ENCODE assay signal across 8 cellular contexts in the genomic region with DNA sequence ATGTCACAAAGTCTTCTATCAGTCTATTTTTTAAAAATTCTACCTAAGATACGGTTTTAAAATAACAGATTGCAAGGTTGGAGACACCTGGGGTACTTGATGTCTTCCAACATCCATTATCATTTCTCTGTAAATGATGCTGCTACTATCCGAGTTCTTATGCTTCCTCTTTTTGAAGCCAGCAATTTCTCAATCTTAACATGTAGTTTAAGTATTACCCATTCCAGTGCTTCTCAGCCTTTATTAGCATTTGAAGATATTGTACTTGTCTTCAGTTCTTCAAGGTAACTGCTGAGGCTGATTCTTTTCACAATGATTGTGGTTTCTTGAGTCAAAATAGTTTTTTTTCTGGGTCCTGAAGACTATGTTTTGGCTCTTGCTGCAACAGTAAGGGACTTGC.
DNase-seq lines count a peak whose midpoint lies in the region; ATAC-seq and TF ChIP-seq lines count a peak whose summit lies in the region.

No MANE protein-coding gene starts in this region.

- intact Hi-C loops in activated CD4-positive, alpha-beta T cell treated with anti-CD3 and anti-CD28 coated beads for 36 hours (cut with DNase I, micrococcal nuclease), result loop anchor here (2.0 to 5.0 kb wide), 6 partner anchors 43 to 481 kb away; a partner anchor contains a TSS
- intact Hi-C loops in colonic mucosa (cut with DNase I), result no loop called here
- intact Hi-C loops in transverse colon (cut with DNase I; ENCODE audit: low total_unique reads), result no loop called here

- no peak overlapping the region for H3K9ac ChIP-seq in colonic mucosa (ENCODE audit: low read depth in 2 of 2, low read length in 2 of 2)
- H3K9ac ChIP-seq in smooth muscle cell (ENCODE audit: low read depth), result no peak overlapping the region

- H3K27ac Mint-ChIP-seq in activated CD4-positive, alpha-beta T cell treated with anti-CD3 and anti-CD28 coated beads for 36 hours, result peak overlapping the region; percentile 48

- no peaks in the 10 kb centered on the region for H4K20me1 ChIP-seq in smooth muscle cell (ENCODE audit: low read depth)

- no peak for ATAC-seq in activated CD4-positive, alpha-beta T cell treated with anti-CD3 and anti-CD28 coated beads for 36 hours
- ATAC-seq in HG02588 (IDR thresholded peaks at IDR 0.05; ENCODE audit: unreplicated experiment), result no peak

- H3K4me1 Mint-ChIP-seq in activated CD4-positive, alpha-beta T cell treated with anti-CD3 and anti-CD28 coated beads for 36 hours, result peaks cover 14% of the 10 kb centered on the region

- H3K27ac ChIP-seq in colonic mucosa (no peak overlapping the region), smooth muscle cell (ENCODE audit: low read depth) (no peak overlapping the region), transverse colon (no peak overlapping the region)

- H3K4me3 Mint-ChIP-seq in activated CD4-positive, alpha-beta T cell treated with anti-CD3 and anti-CD28 coated beads for 36 hours, result peak overlapping the region; percentile 75

- no peak for TF ChIP-seq CTCF in LNCaP clone FGC (IDR thresholded peaks at IDR 0.05; ENCODE audit: control insufficient read depth, extremely low read depth, insufficient read depth)
- no peak for TF ChIP-seq CTCF in colonic mucosa (IDR thresholded peaks at IDR 0.05)
- no peak for TF ChIP-seq CTCF in smooth muscle cell (IDR thresholded peaks at IDR 0.05; ENCODE audit: borderline replicate concordance, insufficient read depth, poor library complexity, severe bottlenecking)
- no peak for TF ChIP-seq CTCF in transverse colon (IDR thresholded peaks at IDR 0.05)

- H3K4me1 ChIP-seq in colonic mucosa (no peaks in the 10 kb centered on the region), smooth muscle cell (ENCODE audit: low read depth) (no peaks in the 10 kb centered on the region), transverse colon (peaks cover 0 to 7% (median 3%) of the 10 kb centered on the region in 4 donors)

- no peaks in the 10 kb centered on the region for H3K36me3 ChIP-seq in colonic mucosa
- no peaks in the 10 kb centered on the region for H3K36me3 ChIP-seq in smooth muscle cell (ENCODE audit: low read depth)
- no peaks in the 10 kb centered on the region for H3K36me3 ChIP-seq in transverse colon

- DNase-seq in activated CD4-positive, alpha-beta T cell treated with anti-CD3 and anti-CD28 coated beads for 36 hours, result no peak
- DNase-seq in activated CD4-positive, alpha-beta T cell treated with anti-CD3 and anti-CD28 coated beads for 1 hour, result no peak
- DNase-seq in LNCaP clone FGC (ENCODE audit: low read depth), result no peak
- no peak for DNase-seq in colonic mucosa
- DNase-seq in smooth muscle cell (lab: John Stamatoyannopoulos, UW; ENCODE audit: unreplicated experiment), result no peak
- no peak for DNase-seq in transverse colon
- DNase-seq in 8988T, result no peak

- 64% methylated on average over 2 of the region's 2 CpGs for WGBS in smooth muscle cell (ENCODE audit: low lambda C conversion rate)
- WGBS in transverse colon (ENCODE audit: low coverage in 1 of 2), 2 donors, result 45 to 49% methylated on average over 2 of the region's 2 CpGs

- no peak for TF ChIP-seq POLR2A in transverse colon (IDR thresholded peaks at IDR 0.05)

- H3F3A ChIP-seq in smooth muscle cell (ENCODE audit: low read depth), result no peaks in the 10 kb centered on the region

- H3K79me2 ChIP-seq in smooth muscle cell (ENCODE audit: low read depth), result no peaks in the 10 kb centered on the region

- H3K4me3 ChIP-seq in LNCaP clone FGC (ENCODE audit: low read depth, low read length), result peak overlapping the region; percentile 48
- H3K4me3 ChIP-seq in colonic mucosa, result peak overlapping the region; percentile 31
- no peak overlapping the region for H3K4me3 ChIP-seq in smooth muscle cell
- peak overlapping the region in 2 of 4 donors; percentile 36 to 46 for H3K4me3 ChIP-seq in transverse colon

- POLR2A ChIA-PET in activated CD4-positive, alpha-beta T cell treated with anti-CD3 and anti-CD28 coated beads for 36 hours (lab: Charles Lee), result interaction anchor here (1.4 to 1.8 kb wide), 2 partner anchors 42 to 133 kb away, joined by 4 to 12 read pairs; a partner anchor contains a TSS

- H3K36me3 Mint-ChIP-seq in activated CD4-positive, alpha-beta T cell treated with anti-CD3 and anti-CD28 coated beads for 36 hours (ENCODE audit: low read depth), result no peaks in the 10 kb centered on the region

- H3K27me3 Mint-ChIP-seq in activated CD4-positive, alpha-beta T cell treated with anti-CD3 and anti-CD28 coated beads for 36 hours, result peaks cover 8% of the 10 kb centered on the region

- in situ Hi-C loops in transverse colon (cut with MboI; ENCODE audit: low pct_ligation_motif_present in 1 of 4, low pct_unique_long_range_greater_than_20kb in 1 of 4, low sequenced_read_pairs in 3 of 4), result loop anchor here in 1 of 4 donors (10.0 to 25.0 kb wide), 2 partner anchors 137 to 479 kb away; a partner anchor contains a TSS

- no peak for TF ChIP-seq EP300 in transverse colon (IDR thresholded peaks at IDR 0.05; ENCODE audit: low read depth)

- H3K9me3 Mint-ChIP-seq in activated CD4-positive, alpha-beta T cell treated with anti-CD3 and anti-CD28 coated beads for 36 hours (ENCODE audit: low read depth), result no peaks in the 10 kb centered on the region

- H3K27me3 ChIP-seq in colonic mucosa (no peaks in the 10 kb centered on the region), smooth muscle cell (ENCODE audit: low read depth) (peaks cover 35% of the 10 kb centered on the region), transverse colon (peaks cover 37% of the 10 kb centered on the region)

- peak overlapping the region; percentile 81 for H3K4me2 ChIP-seq in smooth muscle cell

- peak overlapping the region; percentile 36 for H2AFZ ChIP-seq in smooth muscle cell (ENCODE audit: low read depth)

- CTCF ChIA-PET in activated CD4-positive, alpha-beta T cell treated with anti-CD3 and anti-CD28 coated beads for 36 hours (lab: Charles Lee), result interaction anchor here (0.9 to 4.3 kb wide), 18 partner anchors 13 to 1043 kb away, joined by 3 to 32 read pairs (median 6); no protein-coding TSS in a partner anchor

- no peaks in the 10 kb centered on the region for H3K9me3 ChIP-seq in colonic mucosa
- H3K9me3 ChIP-seq in smooth muscle cell (replicated peaks; ENCODE audit: low read depth), result no peaks in the 10 kb centered on the region
- H3K9me3 ChIP-seq in transverse colon, result no peaks in the 10 kb centered on the region

Comparison
In these comparisons a context has a peak if more than half of its experiments do, and no peak if none do; other contexts are left out.
1. intact Hi-C loops: an anchor here in activated CD4-positive, alpha-beta T cell treated with anti-CD3 and anti-CD28 coated beads for 36 hours (2.0 to 5.0 kb wide); none called in colonic mucosa and transverse colon.